8 cellular contexts compared by ENCODE assay signal in genomic region chr3:69657030-69657429, GRCh38.
DNase-seq lines count a peak whose midpoint lies in the region; ATAC-seq, FAIRE-seq and TF ChIP-seq lines count a peak whose summit lies in the region.
"Not testable (repeated sequence)": the region's sequence is repeated elsewhere in the genome, so short reads cannot be mapped to it uniquely, and the experiment has no call there.

No MANE protein-coding gene starts in this region.

- H4K91ac ChIP-seq in neuronal stem cell (ENCODE audit: low read depth, low read length, poor library complexity): not testable (repeated sequence)

- not testable (repeated sequence) for H2BK5ac ChIP-seq in neuronal stem cell (ENCODE audit: low read length)

- in situ Hi-C loops in transverse colon (cut with MboI; ENCODE audit: low pct_ligation_motif_present in 1 of 4, low pct_unique_long_range_greater_than_20kb in 1 of 4, low sequenced_read_pairs in 3 of 4): loop anchor here in 3 of 4 donors (25.0 kb wide), 3 partner anchors 220 to 495 kb away; no protein-coding TSS in a partner anchor

- not testable (repeated sequence) for H3K14ac ChIP-seq in neuronal stem cell (ENCODE audit: low read length)

- BruUV-seq in PC-3 (replicated peaks; lab: Mats Ljungman, UMichigan): not testable (repeated sequence)

- H2AK5ac ChIP-seq in neuronal stem cell (ENCODE audit: low read depth, low read length): not testable (repeated sequence)

- not testable (repeated sequence) for H3K4ac ChIP-seq in neuronal stem cell (ENCODE audit: low read length)

- not testable (repeated sequence) for H2BK120ac ChIP-seq in neuronal stem cell (ENCODE audit: low read depth, low read length)

- not testable (repeated sequence) for H3K9me3 ChIP-seq in PC-3 (ENCODE audit: low read length); neuronal stem cell (replicated peaks in 1 of 2; ENCODE audit: control insufficient read depth in 2 of 2, insufficient read depth in 1 of 2, low read depth in 1 of 2, low read length in 2 of 2); transverse colon

- not testable (repeated sequence) for H3K4me3 ChIP-seq in PC-3 (ENCODE audit: low read length); bronchial epithelial cell (ENCODE audit: low read depth, low read length); neuronal stem cell (ENCODE audit: low read length in 2 of 2); transverse colon

- not testable (repeated sequence) for H4K8ac ChIP-seq in neuronal stem cell (ENCODE audit: low read depth, low read length)

- not testable (repeated sequence) for H3K9me2 ChIP-seq in PC-3 (replicated peaks; ENCODE audit: low read length)

- H4K20me1 ChIP-seq in PC-3 (ENCODE audit: low read length): not testable (repeated sequence)

- H3K36me3 ChIP-seq in PC-3 (ENCODE audit: low read depth, low read length); bronchial epithelial cell (ENCODE audit: control insufficient read depth, insufficient read depth, low read length); neuronal stem cell (replicated peaks in 1 of 2; ENCODE audit: control insufficient read depth in 2 of 2, insufficient read depth in 2 of 2, low read length in 2 of 2); transverse colon: not testable (repeated sequence)

- TF ChIP-seq CTCF in PC-3 (conservative IDR thresholded peaks at IDR 0.05; ENCODE audit: low read depth, low read length); bronchial epithelial cell (IDR thresholded peaks at IDR 0.05; ENCODE audit: insufficient read depth, low read length, severe bottlenecking); foreskin keratinocyte (conservative IDR thresholded peaks at IDR 0.05); transverse colon (IDR thresholded peaks at IDR 0.05): not testable (repeated sequence)

- TF ChIP-seq POLR2A in transverse colon (IDR thresholded peaks at IDR 0.05): not testable (repeated sequence)

- not testable (repeated sequence) for H3K4me2 ChIP-seq in PC-3 (ENCODE audit: low read length); neuronal stem cell (ENCODE audit: insufficient read depth, low read length, poor library complexity, severe bottlenecking)

- ATAC-seq in PC-3: peak; percentile 65
- peak; percentile 35 for ATAC-seq in foreskin keratinocyte
- peak; percentile 95 for ATAC-seq in left colon

- not testable (repeated sequence) for H3K9ac ChIP-seq in PC-3 (ENCODE audit: low read length)
- H3K9ac ChIP-seq in neuronal stem cell (ENCODE audit: low read depth, low read length, poor library complexity): peak overlapping the region; percentile 51

- not testable (repeated sequence) for H3K18ac ChIP-seq in neuronal stem cell (ENCODE audit: low read length)

- DNase-seq in HT1080 (ENCODE audit: low read depth): peak; percentile 39
- peak; percentile 7 for DNase-seq in PC-3
- DNase-seq in amniotic epithelial cell (ENCODE audit: low read depth): peak; percentile 13
- DNase-seq in bronchial epithelial cell (ENCODE audit: low read depth): peak; percentile 7
- peak in 1 of 2 donors; percentile 9 for DNase-seq in foreskin keratinocyte
- peak in 1 of 2 donors; percentile 31 for DNase-seq in left colon
- not testable (repeated sequence) for DNase-seq in neuronal stem cell (ENCODE audit: low spot score)
- DNase-seq in transverse colon: peak; percentile 27

- intact Hi-C loops in PC-3 (cut with micrococcal nuclease); left colon (cut with DNase I, micrococcal nuclease); transverse colon (cut with DNase I; ENCODE audit: low total_unique reads): not testable (repeated sequence)

- CTCF ChIA-PET in PC-3 (lab: Charles Lee): not testable (repeated sequence)

- TF ChIP-seq EP300 in transverse colon (IDR thresholded peaks at IDR 0.05; ENCODE audit: low read depth): not testable (repeated sequence)

- not testable (repeated sequence) for H3F3A ChIP-seq in PC-3 (ENCODE audit: low read length, unreplicated experiment)

- H3K79me2 ChIP-seq in PC-3 (ENCODE audit: low read length): not testable (repeated sequence)

- H3K27ac ChIP-seq in PC-3 (ENCODE audit: low read length); foreskin keratinocyte; neuronal stem cell (replicated peaks; ENCODE audit: low read length); transverse colon: not testable (repeated sequence)

- H2AFZ ChIP-seq in PC-3 (ENCODE audit: low read length); neuronal stem cell (ENCODE audit: low read length): not testable (repeated sequence)

- H3K4me1 ChIP-seq in PC-3 (ENCODE audit: insufficient read depth, low read length); foreskin keratinocyte; neuronal stem cell (ENCODE audit: control insufficient read depth in 2 of 2, insufficient read depth in 1 of 2, low read depth in 1 of 2, low read length in 2 of 2); transverse colon: not testable (repeated sequence)

- H3K23ac ChIP-seq in neuronal stem cell (ENCODE audit: low read depth, low read length, poor library complexity): not testable (repeated sequence)

- no CpG with 5 or more reads among the region's 3 CpGs for WGBS in neuronal stem cell (ENCODE audit: extremely low coverage in 2 of 2, insufficient read length in 2 of 2, insufficient replicate concordance in 1 of 2), 2 donors
- WGBS in transverse colon (ENCODE audit: low coverage in 1 of 2), 2 donors: 67% methylated on average over 3 of the region's 3 CpGs; no CpG with 5 or more reads in 1 of the 2 donors

- H2BK12ac ChIP-seq in neuronal stem cell (ENCODE audit: low read length): not testable (repeated sequence)

- POLR2A ChIA-PET in PC-3 (lab: Charles Lee; ENCODE audit: unreplicated experiment): interaction anchor here (0.5 kb wide), 1 partner anchor 115 kb away, joined by 3 read pairs; no protein-coding TSS in a partner anchor

- H2BK15ac ChIP-seq in neuronal stem cell (ENCODE audit: low read length): not testable (repeated sequence)

- not testable (repeated sequence) for FAIRE-seq in bronchial epithelial cell (lab: Jason Lieb, UNC)

- H3K79me1 ChIP-seq in neuronal stem cell (ENCODE audit: low read depth, low read length): not testable (repeated sequence)

- not testable (repeated sequence) for H3K27me3 ChIP-seq in PC-3 (ENCODE audit: low read length); bronchial epithelial cell (ENCODE audit: control insufficient read depth, insufficient read depth, low read length); foreskin keratinocyte; neuronal stem cell (ENCODE audit: control insufficient read depth in 3 of 3, insufficient read depth in 3 of 3, low read depth in 1 of 3, low read length in 3 of 3); transverse colon

Comparison
In these comparisons a context has a peak if more than half of its experiments do, and no peak if none do; other contexts are left out.
1. ATAC-seq: peak in every context shown above with its lines; median percentile 95 in left colon; 65 in PC-3; 35 in foreskin keratinocyte.